ENCODE assay signal across 12 cellular contexts in the genomic region with DNA sequence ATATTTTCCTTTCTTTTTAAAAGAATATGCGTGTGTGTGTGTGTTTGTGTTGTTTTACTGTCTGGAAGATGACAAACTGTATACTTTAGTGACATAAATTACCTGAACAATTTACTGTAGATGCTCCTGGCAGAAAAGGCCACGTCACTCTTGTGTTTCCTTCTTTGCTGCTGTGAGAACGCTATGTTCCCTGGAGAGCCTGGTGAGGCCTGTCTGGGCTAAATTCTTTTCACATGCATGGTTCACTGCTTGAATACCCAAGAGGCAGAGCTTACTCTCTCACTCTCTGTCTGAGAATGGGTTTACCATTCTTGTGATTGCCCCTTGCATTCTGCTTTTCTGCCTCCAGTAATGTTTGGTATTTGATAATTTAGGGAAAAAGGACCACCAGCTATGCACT.
DNase-seq lines count a peak whose midpoint lies in the region; ATAC-seq, FAIRE-seq and TF ChIP-seq lines count a peak whose summit lies in the region.
"Had no signal": no experiment of that assay in that cellular context is flagged by ENCODE, and none has a peak within 500 bp of the region (broad histone marks: within the 10 kb centered on the region; RNA-seq: fewer than 3 reads in every experiment).

No MANE protein-coding gene starts in this region.

- H3K4me1 Mint-ChIP-seq in natural killer cell treated with Interleukin-12 subunit alpha and Interleukin-12 subunit beta and Interleukin-15 and Interleukin-18, amount 100 ng/mL, for 72 hours (ENCODE audit: low read depth in 2 of 2): no peaks in the 10 kb centered on the region

- peaks cover 0 to 13% of the 10 kb centered on the region in 2 donors for H3K27me3 Mint-ChIP-seq in natural killer cell treated with Interleukin-12 subunit alpha and Interleukin-12 subunit beta and Interleukin-15 and Interleukin-18, amount 100 ng/mL, for 72 hours

- TF ChIP-seq RAD21 in A549 (conservative IDR thresholded peaks at IDR 0.05 in 1 of 2, IDR thresholded peaks at IDR 0.05 in 1 of 2): no peak

- no peak overlapping the region for H3K4me3 Mint-ChIP-seq in natural killer cell treated with Interleukin-12 subunit alpha and Interleukin-12 subunit beta and Interleukin-15 and Interleukin-18, amount 100 ng/mL, for 72 hours

- peaks cover 4% of the 10 kb centered on the region for H3K9me3 Mint-ChIP-seq in natural killer cell treated with Interleukin-12 subunit alpha and Interleukin-12 subunit beta and Interleukin-15 and Interleukin-18, amount 100 ng/mL, for 72 hours

- H3K9me3 ChIP-seq in A549: peaks cover 37% of the 10 kb centered on the region

- no peak for FAIRE-seq in A549 (lab: Jason Lieb, UNC)
- no peak for FAIRE-seq in urothelium cell line (lab: Jason Lieb, UNC)
- FAIRE-seq: H54, islet of Langerhans had no signal

- ATAC-seq in A549 (no peak), HG03025 (IDR thresholded peaks at IDR 0.05; ENCODE audit: low FRiP score, unreplicated experiment) (no peak)
- ATAC-seq in natural killer cell treated with Interleukin-12 subunit alpha and Interleukin-12 subunit beta and Interleukin-15 and Interleukin-18, amount 100 ng/mL, for 72 hours: no peak

- WGBS in A549 (ENCODE audit: missing lambda C conversion rate): 78% methylated on average over 3 of the region's 3 CpGs

- no peak for TF ChIP-seq POLR2A in A549 (IDR thresholded peaks at IDR 0.05; ENCODE audit: low read length)

- TF ChIP-seq EP300 in A549 (IDR thresholded peaks at IDR 0.05): no peak

- peak overlapping the region; percentile 16; the same call in 1 of the 3 replicates for H3K4me2 ChIP-seq in A549

- H3K27ac Mint-ChIP-seq in natural killer cell treated with Interleukin-12 subunit alpha and Interleukin-12 subunit beta and Interleukin-15 and Interleukin-18, amount 100 ng/mL, for 72 hours: no peak overlapping the region

- H3K27ac ChIP-seq in A549: peak overlapping the region; percentile 68 to 80

- TF ChIP-seq CTCF in A549 (IDR thresholded peaks at IDR 0.05): no peak

- H3K4me3 ChIP-seq in A549: no peak overlapping the region

- H3K36me3 Mint-ChIP-seq in natural killer cell treated with Interleukin-12 subunit alpha and Interleukin-12 subunit beta and Interleukin-15 and Interleukin-18, amount 100 ng/mL, for 72 hours: peaks cover 8% of the 10 kb centered on the region

- peaks cover 42% of the 10 kb centered on the region for H3K4me1 ChIP-seq in A549

- POLR2A ChIA-PET in A549 (lab: Yijun Ruan, JAX): no interaction called here

- CTCF ChIA-PET in A549 (lab: Yijun Ruan, JAX): interaction anchor here (1.7 kb wide), 1 partner anchor 249 kb away, joined by 4 read pairs; no protein-coding TSS in a partner anchor

- DNase-seq in A549 (ENCODE audit: low read depth in 1 of 2, low spot score in 1 of 2): no peak
- peak; percentile 71 for DNase-seq in HCEC 1CT
- DNase-seq in brain pericyte (ENCODE audit: low read depth, low spot score): peak; percentile 37
- peak; percentile 92 for DNase-seq in kidney glomerular epithelial cell (lab: John Stamatoyannopoulos, UW)
- DNase-seq in NCI-H1092 treated with DMSO at 0.1 percent for 48 hours (lab: John Stamatoyannopoulos, UW): no peak
- DNase-seq in urothelium cell line (ENCODE audit: low spot score): no peak
- DNase-seq in natural killer cell treated with Interleukin-12 subunit alpha and Interleukin-12 subunit beta and Interleukin-15 and Interleukin-18, amount 100 ng/mL, for 72 hours (ENCODE audit: low spot score): no peak
- DNase-seq: AML-193, NCI-H748 treated with DMSO at 0.1 percent for 48 hours had no signal

TF ChIP-seq in A549, 52 proteins besides CTCF, POLR2A, EP300 and RAD21:
- TF ChIP-seq RNF2 (IDR thresholded peaks at IDR 0.05; ENCODE audit: borderline replicate concordance, low read depth): no peak
- no peak for TF ChIP-seq NFE2L2 (conservative IDR thresholded peaks at IDR 0.05; ENCODE audit: low read length)
- no peak for TF ChIP-seq KDM1A (IDR thresholded peaks at IDR 0.05; ENCODE audit: low read depth)
- no peak for TF ChIP-seq POLR2AphosphoS2 (conservative IDR thresholded peaks at IDR 0.05; ENCODE audit: low read length)
- no peak for TF ChIP-seq HOXB5 (CRISPR knock-in tag; IDR thresholded peaks at IDR 0.05)
- TF ChIP-seq FOSL2 (IDR thresholded peaks at IDR 0.05): no peak
- TF ChIP-seq FOSL2 (CRISPR knock-in tag; IDR thresholded peaks at IDR 0.05): no peak
- TF ChIP-seq, protein P1, sequence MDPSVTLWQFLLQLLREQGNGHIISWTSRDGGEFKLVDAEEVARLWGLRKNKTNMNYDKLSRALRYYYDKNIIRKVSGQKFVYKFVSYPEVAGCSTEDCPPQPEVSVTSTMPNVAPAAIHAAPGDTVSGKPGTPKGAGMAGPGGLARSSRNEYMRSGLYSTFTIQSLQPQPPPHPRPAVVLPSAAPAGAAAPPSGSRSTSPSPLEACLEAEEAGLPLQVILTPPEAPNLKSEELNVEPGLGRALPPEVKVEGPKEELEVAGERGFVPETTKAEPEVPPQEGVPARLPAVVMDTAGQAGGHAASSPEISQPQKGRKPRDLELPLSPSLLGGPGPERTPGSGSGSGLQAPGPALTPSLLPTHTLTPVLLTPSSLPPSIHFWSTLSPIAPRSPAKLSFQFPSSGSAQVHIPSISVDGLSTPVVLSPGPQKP (IDR thresholded peaks at IDR 0.05; ENCODE audit: low read depth, low read length): no peak
- TF ChIP-seq SMC3 (IDR thresholded peaks at IDR 0.05): no peak

Comparison
In these comparisons a context has a peak if more than half of its experiments do, and no peak if none do; other contexts are left out.
1. DNase-seq: peak in HCEC 1CT (single experiment), brain pericyte (single experiment) and kidney glomerular epithelial cell (single experiment); none in A549 (0 of 2), NCI-H1092 treated with DMSO at 0.1 percent for 48 hours (single experiment), urothelium cell line (single experiment) and natural killer cell treated with Interleukin-12 subunit alpha and Interleukin-12 subunit beta and Interleukin-15 and Interleukin-18, amount 100 ng/mL, for 72 hours (single experiment).